15 cellular contexts compared by ENCODE assay signal in the genomic region with DNA sequence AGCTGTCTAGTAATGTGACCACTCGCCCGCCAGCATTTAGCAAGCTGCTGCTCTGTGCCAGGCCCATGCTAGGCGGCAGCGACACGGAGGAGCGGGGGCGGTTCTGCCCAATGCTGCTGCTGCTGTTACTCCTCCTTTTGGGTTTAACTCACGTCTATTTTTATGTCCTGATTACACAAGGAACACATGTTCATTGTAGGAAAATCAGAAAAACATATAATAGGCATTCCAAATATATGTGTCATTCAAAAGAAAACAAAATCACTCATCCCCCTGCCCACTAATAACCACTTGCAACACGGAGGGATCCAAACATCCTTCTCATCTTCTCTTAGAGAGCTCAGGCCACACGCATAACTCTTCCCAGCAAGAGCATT. TPM values are rescaled to one million over a fixed set of nuclear protein-coding genes. Genes with fewer than 3 reads are reported as not detected.
DNase-seq lines count a peak whose midpoint lies in the region; ATAC-seq and TF ChIP-seq lines count a peak whose summit lies in the region.
"Had no signal": no experiment of that assay in that cellular context is flagged by ENCODE, and none has a peak within 500 bp of the region (broad histone marks: within the 10 kb centered on the region; RNA-seq: fewer than 3 reads in every experiment).

No MANE protein-coding gene starts in this region.

- BruUV-seq in PC-3 (replicated peaks; lab: Mats Ljungman, UMichigan) = no TSS peak

- no peaks in the 10 kb centered on the region for H4K20me1 ChIP-seq in PC-3 (ENCODE audit: low read length)

- intact Hi-C loops in PC-3 (cut with micrococcal nuclease) = loop anchor here (1.0 to 5.0 kb wide), 3 partner anchors 27 to 40 kb away; no protein-coding TSS in a partner anchor
- intact Hi-C loops in dorsolateral prefrontal cortex (cut with DNase I) = no loop called here

- H3K4me2 ChIP-seq in PC-3 (ENCODE audit: low read length) = peak overlapping the region; percentile 53

- H3K4me1 ChIP-seq in PC-3 (ENCODE audit: insufficient read depth, low read length) = peaks cover 25% of the 10 kb centered on the region

- H3K9ac ChIP-seq in PC-3 (ENCODE audit: low read length) = peak overlapping the region; percentile 15; the same call in 1 of the 2 replicates

- DNase-seq in AG09319 (ENCODE audit: extremely low read depth, low read depth) = peak; percentile 46
- peak; percentile 90 for DNase-seq in PC-3
- DNase-seq in dorsolateral prefrontal cortex = peak in 9 of 10 donors; percentile 45 to 90 (median 80)
- peak; percentile 76 for DNase-seq in non-pigmented ciliary epithelial cell (ENCODE audit: low read depth)
- no peak for DNase-seq in activated CD4-positive, alpha-beta T cell treated with anti-CD3 and anti-CD28 coated beads for 4 hours
- no peak for DNase-seq in GM10266 (ENCODE audit: extremely low spot score)
- no peak for DNase-seq in germinal center (ENCODE audit: low spot score)
- DNase-seq: activated naive CD8-positive, alpha-beta T cell treated with anti-CD3 and anti-CD28 coated beads, Interleukin-2, amount 10 ng/mL, durations not matched to agents 7 days and 5 days; C1 segment of cervical spinal cord; NCI-H510A; stimulated activated CD4-positive, alpha-beta T cell treated with anti-CD3 and anti-CD28 coated beads, Interleukin-4, amount 100 ng/mL, for 1 hour had no signal

- POLR2A ChIA-PET in PC-3 (lab: Charles Lee; ENCODE audit: unreplicated experiment) = no interaction called here

- no peaks in the 10 kb centered on the region for H3K79me2 ChIP-seq in PC-3 (ENCODE audit: low read length)

- ATAC-seq in PC-3 = peak; percentile 91
- no peak for ATAC-seq in HG02973 (IDR thresholded peaks at IDR 0.05; ENCODE audit: unreplicated experiment)
- ATAC-seq: esophagus mucosa had no signal

- TF ChIP-seq CTCF in AG09319 (IDR thresholded peaks at IDR 0.05; ENCODE audit: low read depth, low read length) = no peak
- no peak for TF ChIP-seq CTCF in PC-3 (conservative IDR thresholded peaks at IDR 0.05; ENCODE audit: low read depth, low read length)
- TF ChIP-seq CTCF in dorsolateral prefrontal cortex (IDR thresholded peaks at IDR 0.05 in 54 of 56, conservative IDR thresholded peaks at IDR 0.05 in 2 of 56; ENCODE audit: low read depth in 1 of 56, partially characterized antibody in 56 of 56) = no peak
- no peak for TF ChIP-seq CTCF in GM10266 (IDR thresholded peaks at IDR 0.05; ENCODE audit: control insufficient read depth, insufficient read depth, low read depth, missing control alignments)

- H3K36me3 ChIP-seq in PC-3 (ENCODE audit: low read depth, low read length) = peaks cover 8% of the 10 kb centered on the region; the same call in 1 of the 2 replicates

- H3K27me3 ChIP-seq in PC-3 (ENCODE audit: low read length) = no peaks in the 10 kb centered on the region
- no peaks in the 10 kb centered on the region for H3K27me3 ChIP-seq in dorsolateral prefrontal cortex
- H3K27me3 ChIP-seq: neutrophil had no signal

- peak overlapping the region; percentile 28; the same call in 1 of the 2 replicates for H2AFZ ChIP-seq in PC-3 (ENCODE audit: low read length)

- H3K9me3 ChIP-seq in PC-3 (ENCODE audit: low read length) = peaks cover 6% of the 10 kb centered on the region; the same call in 1 of the 2 replicates
- H3K9me3 ChIP-seq: neutrophil had no signal

- no peaks in the 10 kb centered on the region for H3F3A ChIP-seq in PC-3 (ENCODE audit: low read length, unreplicated experiment)

- H3K27ac ChIP-seq in PC-3 (ENCODE audit: low read length) (peak overlapping the region; percentile 71), dorsolateral prefrontal cortex (peak overlapping the region in 53 of 59 donors; percentile 12 to 89 (median 77))
- H3K27ac ChIP-seq: neutrophil, RWPE1 had no signal

- peak overlapping the region; percentile 25; the same call in 1 of the 2 replicates for H3K4me3 ChIP-seq in PC-3 (ENCODE audit: low read length)
- no peak overlapping the region for H3K4me3 ChIP-seq in dorsolateral prefrontal cortex

- CTCF ChIA-PET in PC-3 (lab: Charles Lee) = no interaction called here

- H3K9me2 ChIP-seq in PC-3 (replicated peaks; ENCODE audit: low read length) = no peaks in the 10 kb centered on the region

RNA-seq across cellular contexts. Expression of gene CCDC92, which starts 30.4 kb away (rescaled TPM):
- total RNA-seq in PC-3 (2014; rRNA removed) (9.6 and 9.7 TPM in 2 replicates), dorsolateral prefrontal cortex (100 to 1,000 TPM in 116 of 120 experiments, 10 to 100 TPM in 4; 89.7 to 184 (median 138) TPM)

RNA-seq across cellular contexts. Expression of gene ZNF664, which starts 30.8 kb away (rescaled TPM):
- total RNA-seq in PC-3 (2014; rRNA removed) = 80.8 and 86.9 TPM in 2 replicates
- 100 to 1,000 TPM in 99 of 120 experiments, 10 to 100 TPM in 21; 82.2 to 211 (median 117) TPM for total RNA-seq in dorsolateral prefrontal cortex

Comparison
In these comparisons a context has a peak if more than half of its experiments do, and no peak if none do; other contexts are left out.
1. DNase-seq: peak in AG09319 (single experiment), PC-3 (single experiment), dorsolateral prefrontal cortex (9 of 10) and non-pigmented ciliary epithelial cell (single experiment); none in activated CD4-positive, alpha-beta T cell treated with anti-CD3 and anti-CD28 coated beads for 4 hours (0 of 2), GM10266 (single experiment) and germinal center (single experiment).